Comparison of ENCODE assay signal across 14 cellular contexts in the genomic region with DNA sequence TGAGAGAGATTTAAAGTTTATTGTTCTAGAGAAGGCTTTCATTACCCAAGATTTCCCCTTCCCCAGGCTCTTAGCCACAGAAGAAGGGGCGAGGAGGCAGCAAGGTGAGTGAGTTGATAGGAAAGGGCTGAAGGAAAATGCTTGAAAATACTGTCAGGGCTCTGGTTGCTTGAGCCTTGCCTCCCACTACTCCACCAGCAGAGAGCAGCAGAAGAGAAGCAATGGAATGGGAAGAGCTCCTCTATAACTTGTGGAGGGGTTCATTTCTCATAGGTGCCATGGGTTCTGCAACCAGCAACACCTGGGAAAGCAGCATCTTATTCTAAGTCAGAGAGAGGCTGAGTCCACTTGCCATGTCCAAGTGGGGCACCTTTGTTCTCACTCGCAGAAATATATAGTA.
DNase-seq lines count a peak whose midpoint lies in the region; ATAC-seq, FAIRE-seq and TF ChIP-seq lines count a peak whose summit lies in the region.
"Had no signal": no experiment of that assay in that cellular context is flagged by ENCODE, and none has a peak within 500 bp of the region (broad histone marks: within the 10 kb centered on the region; RNA-seq: fewer than 3 reads in every experiment).

No MANE protein-coding gene starts in this region.

- H3K27me3 ChIP-seq in WERI-Rb-1 (ENCODE audit: insufficient read depth, low read depth, severe bottlenecking) (no peaks in the 10 kb centered on the region), keratinocyte (ENCODE audit: control insufficient read depth, extremely low read depth, insufficient read depth, low read length) (no peaks in the 10 kb centered on the region)

- H3K36me3 ChIP-seq in WERI-Rb-1 (no peaks in the 10 kb centered on the region), keratinocyte (ENCODE audit: control insufficient read depth in 2 of 2, extremely low read depth in 1 of 2, insufficient read depth in 2 of 2, low read length in 2 of 2) (no peaks in the 10 kb centered on the region)
- H3K36me3 ChIP-seq: lower lobe of right lung had no signal

- H3K27ac ChIP-seq in WERI-Rb-1: no peak overlapping the region
- no peak overlapping the region for H3K27ac ChIP-seq in keratinocyte (ENCODE audit: control insufficient read depth, insufficient read depth, low read length)
- H3K27ac ChIP-seq: lower lobe of right lung had no signal

- H3K9ac ChIP-seq in keratinocyte (ENCODE audit: control insufficient read depth, extremely low read depth, insufficient read depth, low read length): no peak overlapping the region

- dilution Hi-C loops in keratinocyte (cut with MboI; ENCODE audit: extremely low pct_ligation_motif_present, low sequenced_read_pairs): no loop called here

- no peaks in the 10 kb centered on the region for H3K9me1 ChIP-seq in keratinocyte (ENCODE audit: control insufficient read depth, extremely low read depth, insufficient read depth, low read length)

- peak; percentile 8 for DNase-seq in Ammon's horn (ENCODE audit: low spot score)
- peak; percentile 8 to 9 for DNase-seq in Kasumi-1 (lab: John Stamatoyannopoulos, UW)
- DNase-seq in WERI-Rb-1: peak; percentile 51
- no peak for DNase-seq in keratinocyte (ENCODE audit: low read depth, low spot score)
- DNase-seq in NCI-H345 treated with DMSO at 0.1 percent for 48 hours (lab: John Stamatoyannopoulos, UW; ENCODE audit: unreplicated experiment): no peak
- no peak for DNase-seq in anterior cingulate cortex (lab: John Stamatoyannopoulos, UW)
- DNase-seq: activated naive CD8-positive, alpha-beta T cell treated with anti-CD3 and anti-CD28 coated beads for 36 hours; effector CD4-positive, alpha-beta T cell; lower lobe of right lung; NCI-H1417 treated with DMSO at 0.1 percent for 48 hours; stimulated activated CD4-positive, alpha-beta T cell treated with anti-CD3 and anti-CD28 coated beads, Interleukin-1b, Interleukin-23, amount 100 ng/mL, for 48 hours; stimulated activated naive CD8-positive, alpha-beta T cell treated with anti-CD3 and anti-CD28 coated beads, Interleukin-15, Interleukin-2, amounts not matched to agents 100 U/mL and 50 U/mL, for 24 hours had no signal

- no peak for ATAC-seq in HG03097 (IDR thresholded peaks at IDR 0.05; ENCODE audit: low FRiP score, unreplicated experiment)
- no peak for ATAC-seq in HG02938 (IDR thresholded peaks at IDR 0.05; ENCODE audit: unreplicated experiment)
- ATAC-seq: lower lobe of right lung; stimulated activated naive CD8-positive, alpha-beta T cell treated with anti-CD3 and anti-CD28 coated beads, Interleukin-15, Interleukin-2, amounts not matched to agents 100 U/mL and 50 U/mL, for 24 hours had no signal

- H2AFZ ChIP-seq in keratinocyte (ENCODE audit: control insufficient read depth, low read length): no peak overlapping the region

- H4K20me1 ChIP-seq in keratinocyte (ENCODE audit: control insufficient read depth, extremely low read depth, insufficient read depth, low read length): no peaks in the 10 kb centered on the region

- H3K4me3 ChIP-seq in WERI-Rb-1 (ENCODE audit: low read depth, low read length) (no peak overlapping the region), keratinocyte (ENCODE audit: control insufficient read depth in 2 of 3, extremely low read depth in 1 of 3, insufficient read depth in 2 of 3, low read depth in 1 of 3, low read length in 3 of 3) (no peak overlapping the region)
- H3K4me3 ChIP-seq: lower lobe of right lung had no signal

- no peaks in the 10 kb centered on the region for H3K9me3 ChIP-seq in WERI-Rb-1 (ENCODE audit: severe bottlenecking)
- H3K9me3 ChIP-seq in keratinocyte (ENCODE audit: control insufficient read depth, low read depth, low read length): no peaks in the 10 kb centered on the region
- H3K9me3 ChIP-seq: lower lobe of right lung had no signal

- no peaks in the 10 kb centered on the region for H3K79me2 ChIP-seq in keratinocyte (ENCODE audit: control insufficient read depth, insufficient read depth, low read length)

- H3K4me1 ChIP-seq in keratinocyte (ENCODE audit: control insufficient read depth, extremely low read depth, insufficient read depth, low read length): no peaks in the 10 kb centered on the region
- H3K4me1 ChIP-seq: lower lobe of right lung had no signal

- TF ChIP-seq CTCF in WERI-Rb-1 (IDR thresholded peaks at IDR 0.05; ENCODE audit: low read depth, low read length) (peak; percentile 78), keratinocyte (optimal IDR thresholded peaks at IDR 0.05 in 1 of 3, IDR thresholded peaks at IDR 0.05 in 1 of 3, conservative IDR thresholded peaks at IDR 0.05 in 1 of 3; ENCODE audit: extremely low read depth in 1 of 3, insufficient read depth in 2 of 3, low read length in 3 of 3) (peak in 2 of 3 experiments; percentile 43 to 58)

- H3K4me2 ChIP-seq in keratinocyte (ENCODE audit: control insufficient read depth, extremely low read depth, insufficient read depth, low read depth, low read length): no peak overlapping the region

- no peak for FAIRE-seq in keratinocyte (lab: Jason Lieb, UNC)

Comparison
In these comparisons a context has a peak if more than half of its experiments do, and no peak if none do; other contexts are left out.
1. DNase-seq: peak in Ammon's horn (single experiment), Kasumi-1 (2 of 2) and WERI-Rb-1 (single experiment); none in keratinocyte (single experiment), NCI-H345 treated with DMSO at 0.1 percent for 48 hours (single experiment) and anterior cingulate cortex (0 of 58).